ENCODE assay signal across 1 cellular context in the genomic region with DNA sequence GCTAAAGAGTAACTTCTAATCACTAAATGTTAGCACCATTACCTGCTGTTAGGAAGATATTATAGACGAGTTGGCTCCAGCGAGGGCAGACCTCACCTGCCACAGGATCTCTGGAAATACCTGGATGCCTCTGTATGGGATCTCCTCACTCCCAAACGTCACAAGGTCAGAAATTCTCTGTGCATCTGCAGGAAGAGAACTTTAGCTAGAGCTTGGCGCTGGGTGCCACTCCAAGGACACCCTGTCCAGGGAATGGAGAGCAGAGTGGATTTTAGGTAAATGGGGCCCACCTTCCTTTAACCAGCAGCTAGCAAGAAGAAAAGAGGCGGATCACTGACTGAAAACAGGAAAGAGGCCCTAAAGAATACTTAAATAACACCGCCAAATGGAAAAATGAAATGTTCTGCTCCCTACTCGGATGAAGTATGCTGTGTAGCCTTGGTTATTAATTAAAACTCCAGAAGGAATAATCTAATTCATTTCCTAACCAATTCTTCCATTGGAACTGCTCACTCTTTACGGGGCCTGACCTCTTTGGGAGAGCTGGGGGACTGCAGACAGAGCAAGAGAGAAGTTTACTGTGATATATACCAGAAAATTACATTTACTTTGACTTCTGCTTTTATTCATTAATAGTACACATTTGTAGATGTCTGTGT.
TF ChIP-seq lines count a peak whose summit lies in the region.

No MANE protein-coding gene starts in this region.

TF ChIP-seq in HepG2, 621 proteins besides CTCF, POLR2A, EP300 and RAD21:
- TF ChIP-seq SAP130 (CRISPR knock-in tag; IDR thresholded peaks at IDR 0.05; ENCODE audit: low read depth) = no peak
- TF ChIP-seq ZNF441 (CRISPR knock-in tag; IDR thresholded peaks at IDR 0.05; ENCODE audit: borderline replicate concordance) = no peak
- TF ChIP-seq, protein P1, sequence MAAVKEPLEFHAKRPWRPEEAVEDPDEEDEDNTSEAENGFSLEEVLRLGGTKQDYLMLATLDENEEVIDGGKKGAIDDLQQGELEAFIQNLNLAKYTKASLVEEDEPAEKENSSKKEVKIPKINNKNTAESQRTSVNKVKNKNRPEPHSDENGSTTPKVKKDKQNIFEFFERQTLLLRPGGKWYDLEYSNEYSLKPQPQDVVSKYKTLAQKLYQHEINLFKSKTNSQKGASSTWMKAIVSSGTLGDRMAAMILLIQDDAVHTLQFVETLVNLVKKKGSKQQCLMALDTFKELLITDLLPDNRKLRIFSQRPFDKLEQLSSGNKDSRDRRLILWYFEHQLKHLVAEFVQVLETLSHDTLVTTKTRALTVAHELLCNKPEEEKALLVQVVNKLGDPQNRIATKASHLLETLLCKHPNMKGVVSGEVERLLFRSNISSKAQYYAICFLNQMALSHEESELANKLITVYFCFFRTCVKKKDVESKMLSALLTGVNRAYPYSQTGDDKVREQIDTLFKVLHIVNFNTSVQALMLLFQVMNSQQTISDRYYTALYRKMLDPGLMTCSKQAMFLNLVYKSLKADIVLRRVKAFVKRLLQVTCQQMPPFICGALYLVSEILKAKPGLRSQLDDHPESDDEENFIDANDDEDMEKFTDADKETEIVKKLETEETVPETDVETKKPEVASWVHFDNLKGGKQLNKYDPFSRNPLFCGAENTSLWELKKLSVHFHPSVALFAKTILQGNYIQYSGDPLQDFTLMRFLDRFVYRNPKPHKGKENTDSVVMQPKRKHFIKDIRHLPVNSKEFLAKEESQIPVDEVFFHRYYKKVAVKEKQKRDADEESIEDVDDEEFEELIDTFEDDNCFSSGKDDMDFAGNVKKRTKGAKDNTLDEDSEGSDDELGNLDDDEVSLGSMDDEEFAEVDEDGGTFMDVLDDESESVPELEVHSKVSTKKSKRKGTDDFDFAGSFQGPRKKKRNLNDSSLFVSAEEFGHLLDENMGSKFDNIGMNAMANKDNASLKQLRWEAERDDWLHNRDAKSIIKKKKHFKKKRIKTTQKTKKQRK (IDR thresholded peaks at IDR 0.05; ENCODE audit: low read length) = no peak
- TF ChIP-seq HNRNPH1 (optimal IDR thresholded peaks at IDR 0.05; ENCODE audit: low read depth, low read length) = no peak
- TF ChIP-seq SMAD9 (CRISPR knock-in tag; IDR thresholded peaks at IDR 0.05) = no peak
- TF ChIP-seq ZFP90 (CRISPR knock-in tag; IDR thresholded peaks at IDR 0.05; ENCODE audit: borderline replicate concordance) = no peak
- TF ChIP-seq HMGA1 (CRISPR knock-in tag; conservative IDR thresholded peaks at IDR 0.05) = no peak
- TF ChIP-seq, protein P2, sequence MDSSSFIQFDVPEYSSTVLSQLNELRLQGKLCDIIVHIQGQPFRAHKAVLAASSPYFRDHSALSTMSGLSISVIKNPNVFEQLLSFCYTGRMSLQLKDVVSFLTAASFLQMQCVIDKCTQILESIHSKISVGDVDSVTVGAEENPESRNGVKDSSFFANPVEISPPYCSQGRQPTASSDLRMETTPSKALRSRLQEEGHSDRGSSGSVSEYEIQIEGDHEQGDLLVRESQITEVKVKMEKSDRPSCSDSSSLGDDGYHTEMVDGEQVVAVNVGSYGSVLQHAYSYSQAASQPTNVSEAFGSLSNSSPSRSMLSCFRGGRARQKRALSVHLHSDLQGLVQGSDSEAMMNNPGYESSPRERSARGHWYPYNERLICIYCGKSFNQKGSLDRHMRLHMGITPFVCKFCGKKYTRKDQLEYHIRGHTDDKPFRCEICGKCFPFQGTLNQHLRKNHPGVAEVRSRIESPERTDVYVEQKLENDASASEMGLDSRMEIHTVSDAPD (CRISPR knock-in tag; IDR thresholded peaks at IDR 0.05) = no peak
- TF ChIP-seq, protein P3, sequence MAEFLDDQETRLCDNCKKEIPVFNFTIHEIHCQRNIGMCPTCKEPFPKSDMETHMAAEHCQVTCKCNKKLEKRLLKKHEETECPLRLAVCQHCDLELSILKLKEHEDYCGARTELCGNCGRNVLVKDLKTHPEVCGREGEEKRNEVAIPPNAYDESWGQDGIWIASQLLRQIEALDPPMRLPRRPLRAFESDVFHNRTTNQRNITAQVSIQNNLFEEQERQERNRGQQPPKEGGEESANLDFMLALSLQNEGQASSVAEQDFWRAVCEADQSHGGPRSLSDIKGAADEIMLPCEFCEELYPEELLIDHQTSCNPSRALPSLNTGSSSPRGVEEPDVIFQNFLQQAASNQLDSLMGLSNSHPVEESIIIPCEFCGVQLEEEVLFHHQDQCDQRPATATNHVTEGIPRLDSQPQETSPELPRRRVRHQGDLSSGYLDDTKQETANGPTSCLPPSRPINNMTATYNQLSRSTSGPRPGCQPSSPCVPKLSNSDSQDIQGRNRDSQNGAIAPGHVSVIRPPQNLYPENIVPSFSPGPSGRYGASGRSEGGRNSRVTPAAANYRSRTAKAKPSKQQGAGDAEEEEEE (CRISPR knock-in tag; IDR thresholded peaks at IDR 0.05; ENCODE audit: borderline replicate concordance) = no peak
- TF ChIP-seq, protein P4, sequence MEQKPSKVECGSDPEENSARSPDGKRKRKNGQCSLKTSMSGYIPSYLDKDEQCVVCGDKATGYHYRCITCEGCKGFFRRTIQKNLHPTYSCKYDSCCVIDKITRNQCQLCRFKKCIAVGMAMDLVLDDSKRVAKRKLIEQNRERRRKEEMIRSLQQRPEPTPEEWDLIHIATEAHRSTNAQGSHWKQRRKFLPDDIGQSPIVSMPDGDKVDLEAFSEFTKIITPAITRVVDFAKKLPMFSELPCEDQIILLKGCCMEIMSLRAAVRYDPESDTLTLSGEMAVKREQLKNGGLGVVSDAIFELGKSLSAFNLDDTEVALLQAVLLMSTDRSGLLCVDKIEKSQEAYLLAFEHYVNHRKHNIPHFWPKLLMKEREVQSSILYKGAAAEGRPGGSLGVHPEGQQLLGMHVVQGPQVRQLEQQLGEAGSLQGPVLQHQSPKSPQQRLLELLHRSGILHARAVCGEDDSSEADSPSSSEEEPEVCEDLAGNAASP (CRISPR knock-in tag; IDR thresholded peaks at IDR 0.05; ENCODE audit: borderline replicate concordance) = no peak
